In the genomic region with DNA sequence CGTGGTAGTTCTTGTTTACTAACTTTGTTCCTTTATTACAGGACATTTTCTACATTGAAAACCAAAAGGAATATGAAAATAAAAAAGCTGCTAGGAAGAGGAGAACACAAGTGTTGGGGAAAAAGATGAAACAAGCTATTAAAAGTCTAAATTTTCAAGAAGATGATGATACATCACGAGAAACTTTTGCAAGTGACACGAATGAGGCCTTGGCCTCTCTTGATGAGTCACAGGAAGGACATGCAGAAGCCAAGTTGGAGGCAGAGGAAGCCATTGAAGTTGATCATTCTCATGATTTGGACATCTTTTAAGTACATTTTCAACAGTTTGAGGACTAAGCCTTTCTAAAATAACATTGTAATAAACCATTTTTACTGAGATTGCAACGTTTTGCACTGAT, we compare ENCODE assay signal across 10 cellular contexts. TPM values are rescaled to one million over a fixed set of nuclear protein-coding genes. Genes with fewer than 3 reads are reported as not detected.
DNase-seq lines count a peak whose midpoint lies in the region; ATAC-seq, FAIRE-seq and TF ChIP-seq lines count a peak whose summit lies in the region.
"Had no signal": no experiment of that assay in that cellular context is flagged by ENCODE, and none has a peak within 500 bp of the region (broad histone marks: within the 10 kb centered on the region; RNA-seq: fewer than 3 reads in every experiment).

No MANE protein-coding gene starts in this region.

- intact Hi-C loops in cardiac septum (cut with DNase I), result no loop called here

- peak overlapping the region; percentile 20 for H3K27ac ChIP-seq in keratinocyte (ENCODE audit: control insufficient read depth, insufficient read depth, low read length)

- ATAC-seq in GM18868 (IDR thresholded peaks at IDR 0.05; ENCODE audit: unreplicated experiment) (no peak), GM21825 (IDR thresholded peaks at IDR 0.05; ENCODE audit: unreplicated experiment) (no peak)

- H3K4me3 Mint-ChIP-seq in activated naive CD8-positive, alpha-beta T cell, result no peak overlapping the region

- H3K4me3 ChIP-seq in BJ (ENCODE audit: low read depth, low read length) (no peak overlapping the region), keratinocyte (ENCODE audit: control insufficient read depth in 2 of 3, extremely low read depth in 1 of 3, insufficient read depth in 2 of 3, low read depth in 1 of 3, low read length in 3 of 3) (no peak overlapping the region)

- peak; percentile 49 for FAIRE-seq in keratinocyte (lab: Jason Lieb, UNC)

- H4K20me1 ChIP-seq in keratinocyte (ENCODE audit: control insufficient read depth, extremely low read depth, insufficient read depth, low read length), result no peaks in the 10 kb centered on the region

- dilution Hi-C loops in keratinocyte (cut with MboI; ENCODE audit: extremely low pct_ligation_motif_present, low sequenced_read_pairs), result no loop called here

- POLR2A ChIA-PET in BJ (lab: Charles Lee), result no interaction called here

- TF ChIP-seq CTCF in BJ (IDR thresholded peaks at IDR 0.05; ENCODE audit: insufficient read depth, low read depth, low read length), result no peak
- TF ChIP-seq CTCF in keratinocyte (optimal IDR thresholded peaks at IDR 0.05 in 1 of 3, IDR thresholded peaks at IDR 0.05 in 1 of 3, conservative IDR thresholded peaks at IDR 0.05 in 1 of 3; ENCODE audit: extremely low read depth in 1 of 3, insufficient read depth in 2 of 3, low read length in 3 of 3), result no peak

- CTCF ChIA-PET in BJ (lab: Yijun Ruan, JAX), result interaction anchor here (1.1 kb wide), 1 partner anchor 52 kb away, joined by 3 read pairs; no protein-coding TSS in a partner anchor

- H3K27ac Mint-ChIP-seq in activated naive CD8-positive, alpha-beta T cell, result peak overlapping the region; percentile 24

- H3K9me1 ChIP-seq in keratinocyte (ENCODE audit: control insufficient read depth, extremely low read depth, insufficient read depth, low read length), result no peaks in the 10 kb centered on the region

- H3K36me3 ChIP-seq in BJ (ENCODE audit: control insufficient read depth, insufficient read depth, low read length) (peaks cover 4% of the 10 kb centered on the region), keratinocyte (ENCODE audit: control insufficient read depth in 2 of 2, extremely low read depth in 1 of 2, insufficient read depth in 2 of 2, low read length in 2 of 2) (peaks cover 1 to 9% of the 10 kb centered on the region in 2 experiments)

- H3K9ac ChIP-seq in keratinocyte (ENCODE audit: control insufficient read depth, extremely low read depth, insufficient read depth, low read length), result no peak overlapping the region

- H3K27me3 Mint-ChIP-seq in activated naive CD8-positive, alpha-beta T cell, result no peaks in the 10 kb centered on the region

- H3K79me2 ChIP-seq in keratinocyte (ENCODE audit: control insufficient read depth, insufficient read depth, low read length), result peaks cover 3% of the 10 kb centered on the region

- peaks cover 7% of the 10 kb centered on the region for H3K4me1 Mint-ChIP-seq in activated naive CD8-positive, alpha-beta T cell (ENCODE audit: low read depth)

- peaks cover 7% of the 10 kb centered on the region for H3K4me1 ChIP-seq in keratinocyte (ENCODE audit: control insufficient read depth, extremely low read depth, insufficient read depth, low read length)

- DNase-seq in BJ (ENCODE audit: low read depth) (peak; percentile 82), LHCN-M2 (ENCODE audit: low read depth) (peak; percentile 90), keratinocyte (ENCODE audit: low read depth, low spot score) (no peak), retina (no peak), cardiac septum (ENCODE audit: low spot score) (no peak)
- DNase-seq: NCI-H774; stimulated activated CD4-positive, alpha-beta T cell treated with anti-CD3 and anti-CD28 coated beads, Interleukin-4, amount 100 ng/mL, for 4 hours had no signal

- H2AFZ ChIP-seq in keratinocyte (ENCODE audit: control insufficient read depth, low read length), result no peak overlapping the region

- H3K36me3 Mint-ChIP-seq in activated naive CD8-positive, alpha-beta T cell, result peaks cover 4% of the 10 kb centered on the region

- peak overlapping the region; percentile 5 for H3K4me2 ChIP-seq in keratinocyte (ENCODE audit: control insufficient read depth, extremely low read depth, insufficient read depth, low read depth, low read length)

- no peaks in the 10 kb centered on the region for H3K9me3 Mint-ChIP-seq in activated naive CD8-positive, alpha-beta T cell (ENCODE audit: low read depth)

- H3K9me3 ChIP-seq in keratinocyte (ENCODE audit: control insufficient read depth, low read depth, low read length), result no peaks in the 10 kb centered on the region

- H3K27me3 ChIP-seq in BJ (ENCODE audit: control insufficient read depth, insufficient read depth, low read length) (no peaks in the 10 kb centered on the region), keratinocyte (ENCODE audit: control insufficient read depth, extremely low read depth, insufficient read depth, low read length) (no peaks in the 10 kb centered on the region)

RNA-seq across cellular contexts. Expression of gene PHAX, which starts 23.8 kb away (rescaled TPM):
- 40.7 and 41.6 TPM in 2 replicates for polyA plus RNA-seq in BJ (2011; rRNA removed)
- 27.9 and 29.0 TPM in 2 replicates for polyA minus RNA-seq in BJ (2011; rRNA and poly(A)+ RNA removed)
- total RNA-seq in LHCN-M2 (2014; rRNA removed), result 78.2 and 101 TPM in 2 replicates
- polyA plus RNA-seq in LHCN-M2 (2012), result 45.0 TPM
- polyA plus RNA-seq in keratinocyte, result 42.7 to 86.4 TPM (median 63.0 TPM) in 3 replicates
- 109 TPM for polyA plus RNA-seq in keratinocyte (2011; ENCODE audit: low read depth)
- 49.1 and 58.3 TPM in 2 replicates for polyA plus RNA-seq in keratinocyte (2011; cell fraction: cytosol; rRNA removed)
- polyA plus RNA-seq in keratinocyte (2011; cell fraction: nucleus; rRNA removed), result 39.8 and 66.1 TPM in 2 replicates
- 56.2 and 59.9 TPM in 2 replicates for polyA plus RNA-seq in keratinocyte (2012; ENCODE audit: low replicate concordance)
- polyA minus RNA-seq in keratinocyte, result 20.5 to 46.3 TPM (median 24.6 TPM) in 3 replicates
- polyA minus RNA-seq in keratinocyte (2011; cell fraction: cytosol; rRNA and poly(A)+ RNA removed), result 25.1 TPM
- 31.2 and 43.5 TPM in 2 replicates for polyA minus RNA-seq in keratinocyte (2011; cell fraction: nucleus; rRNA and poly(A)+ RNA removed)
- 30.1 TPM for total RNA-seq in cardiac septum

RNA-seq across cellular contexts. Expression of gene ALDH7A1, which starts 29.5 kb away (rescaled TPM):
- polyA plus RNA-seq in BJ (2011; rRNA removed) (81.2 and 99.9 TPM in 2 replicates), keratinocyte (116 to 183 TPM (median 130 TPM) in 3 replicates)
- 36.6 and 39.1 TPM in 2 replicates for polyA minus RNA-seq in BJ (2011; rRNA and poly(A)+ RNA removed)
- total RNA-seq in LHCN-M2 (2014; rRNA removed) (29.2 and 36.3 TPM in 2 replicates), cardiac septum (26.4 TPM)
- 102 TPM for polyA plus RNA-seq in LHCN-M2 (2012)
- 164 TPM for polyA plus RNA-seq in keratinocyte (2011; ENCODE audit: low read depth)
- 93.3 and 101 TPM in 2 replicates for polyA plus RNA-seq in keratinocyte (2011; cell fraction: cytosol; rRNA removed)
- polyA plus RNA-seq in keratinocyte (2011; cell fraction: nucleus; rRNA removed), result 104 and 126 TPM in 2 replicates
- polyA plus RNA-seq in keratinocyte (2012; ENCODE audit: low replicate concordance), result 86.3 and 147 TPM in 2 replicates
- 56.5 to 107 TPM (median 75.8 TPM) in 3 replicates for polyA minus RNA-seq in keratinocyte
- 40.9 TPM for polyA minus RNA-seq in keratinocyte (2011; cell fraction: cytosol; rRNA and poly(A)+ RNA removed)
- polyA minus RNA-seq in keratinocyte (2011; cell fraction: nucleus; rRNA and poly(A)+ RNA removed), result 35.5 and 73.5 TPM in 2 replicates

Comparison
In these comparisons a context has a peak if more than half of its experiments do, and no peak if none do; other contexts are left out.
1. DNase-seq: peak in BJ (single experiment) and LHCN-M2 (single experiment); none in keratinocyte (single experiment), retina (single experiment) and cardiac septum (single experiment).